ENCODE assay signal across 19 cellular contexts in the genomic region with DNA sequence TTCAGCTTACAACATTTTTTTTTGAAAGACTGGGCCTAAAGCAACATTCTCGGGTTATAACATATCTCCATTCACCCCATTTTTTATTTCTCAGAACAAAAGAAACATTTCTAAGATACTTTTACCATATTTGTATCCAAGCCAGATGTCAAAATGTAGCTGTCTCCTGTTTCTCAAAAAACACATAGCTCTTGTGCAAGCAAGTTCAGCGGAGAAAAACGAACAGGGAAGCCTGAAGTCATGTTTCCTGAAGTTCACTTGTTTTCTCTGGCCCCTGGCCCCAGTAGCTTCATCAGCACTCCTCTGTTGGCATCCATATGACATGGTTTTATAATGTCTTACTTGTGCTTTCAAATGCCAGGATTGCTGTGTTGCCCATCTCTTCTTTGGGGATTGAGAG.
"Had no signal": no experiment of that assay in that cellular context is flagged by ENCODE, and none has a peak within 500 bp of the region (broad histone marks: within the 10 kb centered on the region; RNA-seq: fewer than 3 reads in every experiment).

No MANE protein-coding gene starts in this region.

- H3K4me1 ChIP-seq: psoas muscle had no signal

- DNase-seq: activated CD4-positive, alpha-beta T cell treated with anti-CD3 and anti-CD28 coated beads for 4 hours; activated CD8-positive, alpha-beta memory T cell treated with anti-CD3 and anti-CD28 coated beads, Interleukin-2, amount 50 U/mL, for 48 hours; activated CD8-positive, alpha-beta T cell treated with anti-CD3 and anti-CD28 coated beads, Interleukin-2, amount 10 ng/mL, durations not matched to agents 7 days and 5 days; activated naive CD4-positive, alpha-beta T cell; caudate nucleus; cortex of kidney; effector CD8-positive, alpha-beta T cell; glutamatergic neuron; mucosa of descending colon; natural killer cell; occipital lobe; psoas muscle; stimulated activated CD4-positive, alpha-beta T cell treated with anti-CD3 and anti-CD28 coated beads, Interleukin-2, amount 100 ng/mL, for 48 hours; T1000 had no signal

- H3K27ac ChIP-seq: epithelial cell of prostate, psoas muscle, VCaP had no signal

- H3K4me1 Mint-ChIP-seq: natural killer cell had no signal

- ATAC-seq: activated CD8-positive, alpha-beta T cell treated with anti-CD3 and anti-CD28 coated beads, Interleukin-2, amount 10 ng/mL, durations not matched to agents 7 days and 5 days; mucosa of descending colon; natural killer cell; psoas muscle; sciatic nerve had no signal

- H3K9me3 ChIP-seq: mucosa of descending colon, psoas muscle had no signal

- H3K27ac Mint-ChIP-seq: activated CD8-positive, alpha-beta T cell treated with anti-CD3 and anti-CD28 coated beads, Interleukin-2, amount 10 ng/mL, durations not matched to agents 7 days and 5 days; natural killer cell; stimulated activated naive CD8-positive, alpha-beta T cell treated with anti-CD3 and anti-CD28 coated beads, Interleukin-15, Interleukin-2, amounts not matched to agents 100 ng/mL and 50 ng/mL, for 24 hours had no signal

- H3K9me3 Mint-ChIP-seq: natural killer cell; stimulated activated naive CD8-positive, alpha-beta T cell treated with anti-CD3 and anti-CD28 coated beads, Interleukin-15, Interleukin-2, amounts not matched to agents 100 ng/mL and 50 ng/mL, for 24 hours had no signal

- H3K36me3 Mint-ChIP-seq: natural killer cell had no signal

- H3K4me3 ChIP-seq: lung, mucosa of descending colon, psoas muscle had no signal

- H3K4me3 Mint-ChIP-seq: activated CD8-positive, alpha-beta T cell treated with anti-CD3 and anti-CD28 coated beads, Interleukin-2, amount 10 ng/mL, durations not matched to agents 7 days and 5 days; natural killer cell; stimulated activated naive CD8-positive, alpha-beta T cell treated with anti-CD3 and anti-CD28 coated beads, Interleukin-15, Interleukin-2, amounts not matched to agents 100 ng/mL and 50 ng/mL, for 24 hours had no signal

- H3K27me3 Mint-ChIP-seq: stimulated activated naive CD8-positive, alpha-beta T cell treated with anti-CD3 and anti-CD28 coated beads, Interleukin-15, Interleukin-2, amounts not matched to agents 100 ng/mL and 50 ng/mL, for 24 hours had no signal
